In the genomic region with DNA sequence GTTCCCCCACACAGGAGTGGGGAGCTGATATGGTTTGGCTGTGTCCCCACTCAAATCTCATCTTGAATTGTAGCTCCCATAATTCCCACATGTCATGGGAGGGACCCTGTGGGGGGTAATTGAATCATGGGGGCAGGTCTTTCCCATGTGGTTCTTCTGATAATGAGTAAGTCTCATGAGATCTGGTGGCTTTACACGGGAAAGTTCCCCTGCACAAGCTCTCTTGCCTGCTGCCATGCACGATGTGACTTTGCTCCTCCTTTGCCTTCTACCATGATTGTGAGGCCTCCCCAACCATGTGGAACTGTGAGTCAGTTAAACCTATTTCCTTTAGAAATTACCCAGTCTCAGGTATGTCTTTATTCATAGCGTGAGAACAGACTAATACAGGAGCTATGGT, we compare ENCODE assay signal across 1 cellular context.
A peak's percentile ranks its signal among the peaks of the same experiment; 100 is the strongest.
TF ChIP-seq lines count a peak whose summit lies in the region.

No MANE protein-coding gene starts in this region.

TF ChIP-seq in GM12878, 131 proteins besides CTCF, POLR2A, EP300 and RAD21:
- TF ChIP-seq, protein P1, sequence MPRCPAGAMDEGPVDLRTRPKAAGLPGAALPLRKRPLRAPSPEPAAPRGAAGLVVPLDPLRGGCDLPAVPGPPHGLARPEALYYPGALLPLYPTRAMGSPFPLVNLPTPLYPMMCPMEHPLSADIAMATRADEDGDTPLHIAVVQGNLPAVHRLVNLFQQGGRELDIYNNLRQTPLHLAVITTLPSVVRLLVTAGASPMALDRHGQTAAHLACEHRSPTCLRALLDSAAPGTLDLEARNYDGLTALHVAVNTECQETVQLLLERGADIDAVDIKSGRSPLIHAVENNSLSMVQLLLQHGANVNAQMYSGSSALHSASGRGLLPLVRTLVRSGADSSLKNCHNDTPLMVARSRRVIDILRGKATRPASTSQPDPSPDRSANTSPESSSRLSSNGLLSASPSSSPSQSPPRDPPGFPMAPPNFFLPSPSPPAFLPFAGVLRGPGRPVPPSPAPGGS (IDR thresholded peaks at IDR 0.05; ENCODE audit: borderline replicate concordance, insufficient read depth, low read depth, low read length, poor library complexity, severe bottlenecking): peak; percentile 57
- TF ChIP-seq RUNX3 (IDR thresholded peaks at IDR 0.05; ENCODE audit: low read length) (peak; percentile 19; the same call in 1 of the 2 replicates), JUNB (IDR thresholded peaks at IDR 0.05) (0 out of 2 replicates have a peak, but pooled peaks have one; percentile 5), NFIC (IDR thresholded peaks at IDR 0.05; ENCODE audit: low read depth, low read length) (0 out of 2 replicates have a peak, but pooled peaks have one; percentile 25), EED (IDR thresholded peaks at IDR 0.05; ENCODE audit: low read depth) (0 out of 2 replicates have a peak, but pooled peaks have one; percentile 31)
- TF ChIP-seq, protein P2, sequence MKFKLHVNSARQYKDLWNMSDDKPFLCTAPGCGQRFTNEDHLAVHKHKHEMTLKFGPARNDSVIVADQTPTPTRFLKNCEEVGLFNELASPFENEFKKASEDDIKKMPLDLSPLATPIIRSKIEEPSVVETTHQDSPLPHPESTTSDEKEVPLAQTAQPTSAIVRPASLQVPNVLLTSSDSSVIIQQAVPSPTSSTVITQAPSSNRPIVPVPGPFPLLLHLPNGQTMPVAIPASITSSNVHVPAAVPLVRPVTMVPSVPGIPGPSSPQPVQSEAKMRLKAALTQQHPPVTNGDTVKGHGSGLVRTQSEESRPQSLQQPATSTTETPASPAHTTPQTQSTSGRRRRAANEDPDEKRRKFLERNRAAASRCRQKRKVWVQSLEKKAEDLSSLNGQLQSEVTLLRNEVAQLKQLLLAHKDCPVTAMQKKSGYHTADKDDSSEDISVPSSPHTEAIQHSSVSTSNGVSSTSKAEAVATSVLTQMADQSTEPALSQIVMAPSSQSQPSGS (IDR thresholded peaks at IDR 0.05; ENCODE audit: low read length): 0 out of 2 replicates have a peak, but pooled peaks have one; percentile 20
